In the genomic region with DNA sequence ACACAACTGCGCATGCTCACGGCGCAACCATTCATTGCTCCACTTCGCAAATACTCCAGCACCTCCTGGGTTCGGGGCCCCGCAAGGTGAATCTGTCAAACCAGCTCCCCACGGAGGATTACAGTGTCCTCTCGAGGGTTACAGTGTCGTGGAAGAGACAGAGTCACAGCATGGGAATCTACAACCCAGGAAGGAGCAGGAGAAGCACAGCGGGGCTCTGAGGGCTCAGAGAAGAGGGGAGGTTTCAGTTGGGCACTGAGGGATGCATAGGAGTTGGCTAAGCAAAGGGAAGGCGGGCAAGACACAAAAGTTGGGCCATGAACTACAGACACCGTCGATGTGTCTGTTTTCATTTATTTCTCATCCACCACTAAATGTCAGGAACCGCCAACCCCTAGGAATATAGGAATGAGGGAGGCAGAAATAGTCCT, we compare ENCODE assay signal across 6 cellular contexts. TPM values are rescaled to one million over a fixed set of nuclear protein-coding genes. Genes with fewer than 3 reads are reported as not detected.
DNase-seq lines count a peak whose midpoint lies in the region; ATAC-seq and TF ChIP-seq lines count a peak whose summit lies in the region.

No MANE protein-coding gene starts in this region.

- in situ Hi-C loops in gastrocnemius medialis (cut with MboI; ENCODE audit: low sequenced_read_pairs in 4 of 4), result loop anchor here in 1 of 4 donors (25.0 kb wide), 1 partner anchor 343 kb away; a partner anchor contains a TSS

- peaks cover 0 to 12% of the 10 kb centered on the region in 2 donors for H3K36me3 ChIP-seq in gastrocnemius medialis

- peak overlapping the region; percentile 89 for H3K4me3 Mint-ChIP-seq in MCF 10A (ENCODE audit: unreplicated experiment)

- H3K4me3 ChIP-seq in gastrocnemius medialis, result peak overlapping the region; percentile 68 to 97 (median 90)

- ATAC-seq in gastrocnemius medialis, result no peak
- ATAC-seq in HG02642 (IDR thresholded peaks at IDR 0.05; ENCODE audit: poor library complexity, unreplicated experiment), result no peak

- H3K9me3 ChIP-seq in gastrocnemius medialis, result no peaks in the 10 kb centered on the region

- peak overlapping the region; percentile 83 to 93 (median 88) for H3K27ac ChIP-seq in gastrocnemius medialis

- TF ChIP-seq POLR2A in gastrocnemius medialis (IDR thresholded peaks at IDR 0.05), result no peak

- H3K4me1 Mint-ChIP-seq in MCF 10A (ENCODE audit: insufficient read depth, unreplicated experiment), result peaks cover 18% of the 10 kb centered on the region

- no peaks in the 10 kb centered on the region for H3K27me3 ChIP-seq in gastrocnemius medialis

- DNase-seq in activated T-cell treated with anti-CD3 and anti-CD28 coated beads for 24 hours (ENCODE audit: low read depth) (peak; percentile 73), MCF 10A (ENCODE audit: unreplicated experiment) (no peak), gastrocnemius medialis (peak in 1 of 2 donors; percentile 23), NCI-H2081 treated with DMSO at 0.1 percent for 48 hours (lab: John Stamatoyannopoulos, UW) (no peak)
- DNase-seq in activated T-cell treated with anti-CD3 and anti-CD28 coated beads, Interleukin-2, amount 50 U/mL, for 1 hour, result no peak

- BruUV-seq in MCF 10A (replicated peaks; lab: Mats Ljungman, UMichigan), result TSS peak; percentile 42

- CTCF ChIA-PET in MCF 10A (lab: Yijun Ruan, JAX), result interaction anchor here (0.6 to 1.2 kb wide), 4 partner anchors 16 to 175 kb away, joined by 3 read pairs; no protein-coding TSS in a partner anchor

- POLR2A ChIA-PET in MCF 10A (lab: Yijun Ruan, JAX), result interaction anchor here (0.7 to 2.2 kb wide), 4 partner anchors 21 to 1518 kb away, joined by 3 to 13 read pairs (median 6); a partner anchor contains a TSS

- H3K27me3 Mint-ChIP-seq in MCF 10A (ENCODE audit: insufficient read depth, unreplicated experiment), result no peaks in the 10 kb centered on the region

- TF ChIP-seq CTCF in MCF 10A (IDR thresholded peaks at IDR 0.05; ENCODE audit: unreplicated experiment), result no peak
- no peak for TF ChIP-seq CTCF in gastrocnemius medialis (IDR thresholded peaks at IDR 0.05 in 4 of 5, conservative IDR thresholded peaks at IDR 0.05 in 1 of 5)

- peaks cover 6 to 15% of the 10 kb centered on the region in 2 donors for H3K4me1 ChIP-seq in gastrocnemius medialis

- no peaks in the 10 kb centered on the region for H3K9me3 Mint-ChIP-seq in MCF 10A (ENCODE audit: unreplicated experiment)

- no peak overlapping the region for H3K27ac Mint-ChIP-seq in MCF 10A (ENCODE audit: low read depth, unreplicated experiment)

- H3K36me3 Mint-ChIP-seq in MCF 10A (ENCODE audit: insufficient read depth, unreplicated experiment), result peaks cover 26% of the 10 kb centered on the region

- intact Hi-C loops in MCF 10A (cut with micrococcal nuclease), result no loop called here
- intact Hi-C loops in gastrocnemius medialis (cut with DNase I; ENCODE audit: low total_unique reads), result loop anchor here (1.0 kb wide), 2 partner anchors 21 to 30 kb away; a partner anchor contains a TSS

RNA-seq across cellular contexts. Expression of a gene that starts 1.0 kb away (rescaled TPM):
- total RNA-seq in MCF 10A (2022) (65.6 and 84.8 TPM in 2 replicates), gastrocnemius medialis (10 to 100 TPM; 11.4 to 34.8 (median 22.4) TPM)

RNA-seq across cellular contexts. Expression of a gene that starts 18.3 kb away (rescaled TPM):
- total RNA-seq in MCF 10A (2022), result 1.1 and 1.9 TPM in 2 replicates
- total RNA-seq in gastrocnemius medialis, result under 1 TPM; 0.15 to 0.75 (median 0.43) TPM

RNA-seq across cellular contexts. Expression of a gene that starts 21.4 kb away (rescaled TPM):
- total RNA-seq in MCF 10A (2022), result 49.9 and 51.5 TPM in 2 replicates
- total RNA-seq in gastrocnemius medialis, result 100 to 1,000 TPM in 1 of 4 donors, 10 to 100 TPM in 3; 42.2 to 112 (median 90.4) TPM

RNA-seq across cellular contexts. Expression of a gene that starts 30.6 kb away (rescaled TPM):
- total RNA-seq in MCF 10A (2022), result 269 and 278 TPM in 2 replicates
- 100 to 1,000 TPM in 1 of 4 donors, 10 to 100 TPM in 3; 49.1 to 124 (median 85.6) TPM for total RNA-seq in gastrocnemius medialis

RNA-seq across cellular contexts. Expression of a gene that starts 32.7 kb away (rescaled TPM):
- total RNA-seq in MCF 10A (2022) (132 and 142 TPM in 2 replicates), gastrocnemius medialis (100 to 1,000 TPM; 143 to 168 (median 163) TPM)
